13 cellular contexts compared by ENCODE assay signal in genomic region chr6:15090745-15091384, GRCh38.
DNase-seq lines count a peak whose midpoint lies in the region; ATAC-seq and TF ChIP-seq lines count a peak whose summit lies in the region.
"Had no signal": no experiment of that assay in that cellular context is flagged by ENCODE, and none has a peak within 500 bp of the region (broad histone marks: within the 10 kb centered on the region; RNA-seq: fewer than 3 reads in every experiment).

No MANE protein-coding gene starts in this region.

- H3K27me3 ChIP-seq in HL-60 (ENCODE audit: insufficient read depth, poor library complexity, severe bottlenecking), result no peaks in the 10 kb centered on the region

- peaks cover 72% of the 10 kb centered on the region for H3K4me1 Mint-ChIP-seq in CD14-positive monocyte
- H3K4me1 Mint-ChIP-seq in WTC11, result peaks cover 22% of the 10 kb centered on the region
- H3K4me1 Mint-ChIP-seq in progenitor cell of endocrine pancreas (ENCODE audit: low read depth), result peaks cover 22% of the 10 kb centered on the region

- no peak overlapping the region for H3K4me3 Mint-ChIP-seq in CD14-positive monocyte
- no peak overlapping the region for H3K4me3 Mint-ChIP-seq in WTC11
- H3K4me3 Mint-ChIP-seq in progenitor cell of endocrine pancreas (ENCODE audit: low read depth), result no peak overlapping the region
- H3K4me3 Mint-ChIP-seq: B cell; CD8-positive, alpha-beta T cell had no signal

- no peak overlapping the region for H3K4me3 ChIP-seq in HL-60 (replicated peaks; ENCODE audit: insufficient read depth, low read length)

- H3K27me3 Mint-ChIP-seq in CD14-positive monocyte (ENCODE audit: low read depth in 3 of 3), result peaks cover 0 to 3% (median 1%) of the 10 kb centered on the region in 3 donors
- H3K27me3 Mint-ChIP-seq in WTC11 (ENCODE audit: low read depth), result peaks cover 2% of the 10 kb centered on the region; the same call in 1 of the 2 replicates
- H3K27me3 Mint-ChIP-seq in progenitor cell of endocrine pancreas, result no peaks in the 10 kb centered on the region

- H3K9me3 Mint-ChIP-seq in CD14-positive monocyte, result peaks cover 0 to 8% (median 0%) of the 10 kb centered on the region in 7 donors
- H3K9me3 Mint-ChIP-seq in WTC11, result peaks cover 5% of the 10 kb centered on the region; the same call in 1 of the 2 replicates
- H3K9me3 Mint-ChIP-seq in progenitor cell of endocrine pancreas (ENCODE audit: low read depth), result no peaks in the 10 kb centered on the region
- H3K9me3 Mint-ChIP-seq: CD8-positive, alpha-beta T cell had no signal

- DNase-seq in CD14-positive monocyte (ENCODE audit: low spot score) (no peak), HL-60 (ENCODE audit: low read depth in 1 of 2, low spot score in 1 of 2) (no peak), WTC11 (ENCODE audit: low spot score) (no peak), progenitor cell of endocrine pancreas (ENCODE audit: low spot score, unreplicated experiment) (no peak), COLO668 (lab: John Stamatoyannopoulos, UW; ENCODE audit: unreplicated experiment) (no peak), NCI-H2081 (lab: John Stamatoyannopoulos, UW) (no peak)
- DNase-seq: CD8-positive, alpha-beta T cell; Kasumi-1; NCI-H2081 treated with DMSO at 0.1 percent for 48 hours; NCI-H226; SHP77 treated with DMSO at 0.1 percent for 48 hours had no signal

- POLR2A ChIA-PET in WTC11 (lab: Charles Lee), result no interaction called here

- intact Hi-C loops in CD14-positive monocyte (cut with micrococcal nuclease), result loop anchor here in 1 of 2 donors (5.0 kb wide), 1 partner anchor 41 kb away; no protein-coding TSS in a partner anchor

- H3K27ac Mint-ChIP-seq in CD14-positive monocyte, result peak overlapping the region; percentile 87 to 96 (median 90)
- H3K27ac Mint-ChIP-seq in WTC11, result peak overlapping the region; percentile 28
- peak overlapping the region; percentile 91 for H3K27ac Mint-ChIP-seq in progenitor cell of endocrine pancreas
- H3K27ac Mint-ChIP-seq: B cell; CD8-positive, alpha-beta T cell had no signal

- CTCF ChIA-PET in WTC11 (lab: Charles Lee), result no interaction called here

- no peak for ATAC-seq in WTC11
- ATAC-seq in HG03196 (IDR thresholded peaks at IDR 0.05; ENCODE audit: unreplicated experiment), result no peak
- ATAC-seq: CD8-positive, alpha-beta T cell had no signal

- TF ChIP-seq CTCF in CD14-positive monocyte (IDR thresholded peaks at IDR 0.05), result no peak
- no peak for TF ChIP-seq CTCF in HL-60 (IDR thresholded peaks at IDR 0.05; ENCODE audit: insufficient read depth, low read length)
- TF ChIP-seq CTCF in WTC11 (IDR thresholded peaks at IDR 0.05), result no peak
- TF ChIP-seq CTCF in progenitor cell of endocrine pancreas (IDR thresholded peaks at IDR 0.05; ENCODE audit: unreplicated experiment), result no peak

- peak overlapping the region; percentile 73 for H3K27ac ChIP-seq in HL-60 (replicated peaks)

- no peaks in the 10 kb centered on the region for H3K36me3 Mint-ChIP-seq in CD14-positive monocyte
- H3K36me3 Mint-ChIP-seq in WTC11, result no peaks in the 10 kb centered on the region
- no peaks in the 10 kb centered on the region for H3K36me3 Mint-ChIP-seq in progenitor cell of endocrine pancreas (ENCODE audit: insufficient read depth)
- H3K36me3 Mint-ChIP-seq: CD8-positive, alpha-beta T cell had no signal

TF ChIP-seq in WTC11, 78 proteins besides CTCF, POLR2A, EP300 and RAD21:
- TF ChIP-seq ZNF121 (CRISPR knock-in tag; IDR thresholded peaks at IDR 0.05) (peak; percentile 69; the same call in 1 of the 2 replicates), PREB (CRISPR knock-in tag; IDR thresholded peaks at IDR 0.05; ENCODE audit: borderline replicate concordance) (no peak)

Comparison
In these comparisons a context has a peak if more than half of its experiments do, and no peak if none do; other contexts are left out.
1. H3K27ac Mint-ChIP-seq: peak in every context shown above with its lines; median percentile 91 in progenitor cell of endocrine pancreas; 90 in CD14-positive monocyte; 28 in WTC11.